ENCODE assay signal across 35 cellular contexts in genomic region chr11:106447631-106448191, GRCh38.
DNase-seq lines count a peak whose midpoint lies in the region; ATAC-seq, FAIRE-seq and TF ChIP-seq lines count a peak whose summit lies in the region.
"Had no signal": no experiment of that assay in that cellular context is flagged by ENCODE, and none has a peak within 500 bp of the region (broad histone marks: within the 10 kb centered on the region; RNA-seq: fewer than 3 reads in every experiment).

No MANE protein-coding gene starts in this region.

- H2BK20ac ChIP-seq in H1 (ENCODE audit: low read length) = no peak overlapping the region

- WGBS in H1 (ENCODE audit: extremely low coverage in 1 of 2, insufficient coverage in 1 of 2, insufficient read length in 1 of 2, insufficient replicate concordance in 2 of 2, low coverage in 1 of 2, low lambda C conversion rate in 2 of 2, missing lambda C conversion rate in 1 of 2), 2 experiments = 68% methylated on average over 5 of the region's 5 CpGs; no CpG with 5 or more reads in 1 of the 2 experiments

- H2BK120ac ChIP-seq in H1 (replicated peaks; ENCODE audit: low read depth, low read length) = no peak overlapping the region

- H2AK5ac ChIP-seq in H1 (ENCODE audit: low read depth, low read length) = no peak overlapping the region

- no peak overlapping the region for H2BK5ac ChIP-seq in H1 (ENCODE audit: low read depth, low read length)

- H4K8ac ChIP-seq in H1 (ENCODE audit: extremely low read depth, insufficient read depth, low read length) = peak overlapping the region; percentile 9; the same call in 1 of the 2 replicates

- TF ChIP-seq EP300 in H1 (IDR thresholded peaks at IDR 0.05; ENCODE audit: borderline replicate concordance in 1 of 2, low read depth in 2 of 2, low read length in 2 of 2) = no peak

- no peak for TF ChIP-seq POLR2A in H1 (IDR thresholded peaks at IDR 0.05; ENCODE audit: control extremely low read depth in 1 of 2, low read depth in 2 of 2, low read length in 2 of 2)

- H3K27me3 ChIP-seq in GM23338 (ENCODE audit: insufficient read depth) (no peaks in the 10 kb centered on the region), H1 (replicated peaks in 1 of 4; ENCODE audit: control insufficient read depth in 3 of 4, extremely low read depth in 1 of 4, insufficient read depth in 3 of 4, low read length in 3 of 4) (no peaks in the 10 kb centered on the region)
- H3K27me3 ChIP-seq: BE2C, body of pancreas, heart right ventricle, MG63, ovary, Peyer's patch had no signal

- no peak overlapping the region for H4K91ac ChIP-seq in H1 (replicated peaks; ENCODE audit: insufficient read length, low read length)

- H3K4me1 ChIP-seq in GM23338 (ENCODE audit: insufficient read depth) (no peaks in the 10 kb centered on the region), H1 (replicated peaks in 1 of 4; ENCODE audit: control insufficient read depth in 3 of 4, insufficient read depth in 4 of 4, low read length in 3 of 4) (no peaks in the 10 kb centered on the region; a peak in 2 of 7 replicates)
- H3K4me1 ChIP-seq: BE2C, body of pancreas, heart right ventricle, Peyer's patch had no signal

- no peak overlapping the region for H3K14ac ChIP-seq in H1 (ENCODE audit: insufficient read length)

- H3K56ac ChIP-seq in H1 (replicated peaks; ENCODE audit: insufficient read length, low read depth, low read length) = no peak overlapping the region

- POLR2A ChIA-PET in H1 (lab: Charles Lee; ENCODE audit: partially characterized antibody) = no interaction called here

- H2AFZ ChIP-seq in GM23338 (0 out of 2 replicates have a peak overlapping the region, but pooled peaks have one; percentile 25), H1 (ENCODE audit: low read length) (0 out of 2 replicates have a peak overlapping the region, but pooled peaks have one; percentile 40)

- no peak for TF ChIP-seq RAD21 in H1 (IDR thresholded peaks at IDR 0.05 in 1 of 2, conservative IDR thresholded peaks at IDR 0.05 in 1 of 2; ENCODE audit: low read depth in 2 of 2, low read length in 2 of 2)

- no peak overlapping the region for H3K9ac ChIP-seq in H1 (replicated peaks in 1 of 4; ENCODE audit: extremely low read depth in 1 of 4, low read depth in 3 of 4, low read length in 3 of 4)

- H3K27ac Mint-ChIP-seq in GM23338 = no peak overlapping the region
- H3K27ac Mint-ChIP-seq: activated CD4-positive, alpha-beta memory T cell treated with anti-CD3 and anti-CD28 coated beads, Interleukin-2, amount 10 ng/mL, durations not matched to agents 7 days and 5 days; CD8-positive, alpha-beta T cell; dendritic cell treated with granulocyte-macrophage colony-stimulating factor and Interleukin-4, amounts not matched to agents 40 ng/mL and 50 ng/mL, for 4 days had no signal

- no peak overlapping the region for H3K4me2 ChIP-seq in GM23338
- no peak overlapping the region for H3K4me2 ChIP-seq in H1 (ENCODE audit: insufficient read depth in 1 of 2, low read depth in 2 of 2, low read length in 2 of 2)

- FAIRE-seq in H1 (lab: Jason Lieb, UNC) = no peak
- FAIRE-seq: A204.1, frontal cortex, small intestine had no signal

- DNase-seq in AG08395 (ENCODE audit: low spot score) = peak; percentile 17
- DNase-seq in GM23338 (ENCODE audit: low spot score) = no peak
- no peak for DNase-seq in H1 (ENCODE audit: low read depth in 1 of 2, low spot score in 2 of 2)
- peak; percentile 62 for DNase-seq in myocyte (ENCODE audit: low read depth)
- DNase-seq in DMS 273 treated with DMSO at 0.1 percent for 48 hours (lab: John Stamatoyannopoulos, UW) = no peak
- DNase-seq: activated CD4-positive, alpha-beta memory T cell treated with anti-CD3 and anti-CD28 coated beads, Interleukin-2, amount 10 ng/mL, durations not matched to agents 7 days and 5 days; activated CD8-positive, alpha-beta memory T cell treated with anti-CD3 and anti-CD28 coated beads, Interleukin-2, amount 50 U/mL, for 4 hours; activated naive CD4-positive, alpha-beta T cell treated with Interleukin-2 at 50 U/mL for 16 hours; BE2C; body of pancreas; CD8-positive, alpha-beta T cell; heart right ventricle; KG1; kidney glomerular epithelial cell; MG63; NCI-H1105 treated with DMSO at 0.1 percent for 48 hours; NCI-H1930; NCI-H526; ovary; Peyer's patch; SHP77; small intestine; stimulated activated CD4-positive, alpha-beta T cell treated with anti-CD3 and anti-CD28 coated beads, Interleukin-1b, Interleukin-23, amount 100 ng/mL, for 48 hours; stimulated activated naive CD8-positive, alpha-beta T cell treated with anti-CD3 and anti-CD28 coated beads, Interleukin-15, Interleukin-2, amounts not matched to agents 100 U/mL and 50 U/mL, for 24 hours had no signal

- no peaks in the 10 kb centered on the region for H3K9me3 Mint-ChIP-seq in GM23338

- H3K36me3 Mint-ChIP-seq in GM23338 (ENCODE audit: low read depth) = no peaks in the 10 kb centered on the region
- H3K36me3 Mint-ChIP-seq: CD8-positive, alpha-beta T cell had no signal

- H3K4ac ChIP-seq in H1 (replicated peaks; ENCODE audit: insufficient read length, low read depth, low read length) = no peak overlapping the region

- H3K79me2 ChIP-seq in GM23338 (replicated peaks; ENCODE audit: insufficient read depth) = no peaks in the 10 kb centered on the region
- no peaks in the 10 kb centered on the region for H3K79me2 ChIP-seq in H1 (ENCODE audit: control insufficient read depth in 1 of 2, insufficient read depth in 2 of 2, low read length in 2 of 2)

- no peak overlapping the region for H4K5ac ChIP-seq in H1 (ENCODE audit: insufficient read length, low read depth, low read length)

- no peaks in the 10 kb centered on the region for H3F3A ChIP-seq in GM23338 (replicated peaks; ENCODE audit: low read depth)

- H3K9me2 ChIP-seq in GM23338 (ENCODE audit: insufficient read depth) = no peaks in the 10 kb centered on the region

- H3K4me3 Mint-ChIP-seq in GM23338 = no peak overlapping the region
- H3K4me3 Mint-ChIP-seq: activated CD4-positive, alpha-beta memory T cell treated with anti-CD3 and anti-CD28 coated beads, Interleukin-2, amount 10 ng/mL, durations not matched to agents 7 days and 5 days; CD8-positive, alpha-beta T cell; central memory CD8-positive, alpha-beta T cell; dendritic cell treated with granulocyte-macrophage colony-stimulating factor and Interleukin-4, amounts not matched to agents 40 ng/mL and 50 ng/mL, for 4 days; nephron had no signal

- no peak overlapping the region for H2BK12ac ChIP-seq in H1 (ENCODE audit: low read depth, low read length)

- H3K27me3 Mint-ChIP-seq in GM23338 (ENCODE audit: insufficient read depth, low read depth, poor library complexity) = no peaks in the 10 kb centered on the region
- H3K27me3 Mint-ChIP-seq: activated CD4-positive, alpha-beta memory T cell treated with anti-CD3 and anti-CD28 coated beads, Interleukin-2, amount 10 ng/mL, durations not matched to agents 7 days and 5 days; central memory CD8-positive, alpha-beta T cell; dendritic cell treated with granulocyte-macrophage colony-stimulating factor and Interleukin-4, amounts not matched to agents 40 ng/mL and 50 ng/mL, for 4 days had no signal

- H2BK15ac ChIP-seq in H1 (ENCODE audit: low read length) = no peak overlapping the region

- H3K79me1 ChIP-seq in H1 (ENCODE audit: low read depth, low read length) = no peaks in the 10 kb centered on the region

- H3K23me2 ChIP-seq in H1 (ENCODE audit: low read depth, low read length) = no peaks in the 10 kb centered on the region

- no peaks in the 10 kb centered on the region for H3K9me3 ChIP-seq in H1 (ENCODE audit: insufficient read depth in 2 of 2, low read depth in 1 of 2, low read length in 1 of 2)
- H3K9me3 ChIP-seq: BE2C, MG63, ovary, Peyer's patch, thoracic aorta had no signal

- no peaks in the 10 kb centered on the region for H3K36me3 ChIP-seq in GM23338 (ENCODE audit: insufficient read depth)
- no peaks in the 10 kb centered on the region for H3K36me3 ChIP-seq in H1 (ENCODE audit: control insufficient read depth in 2 of 4, insufficient read depth in 4 of 4, low read length in 3 of 4)
- H3K36me3 ChIP-seq: BE2C, heart right ventricle, MG63, ovary, Peyer's patch, thoracic aorta had no signal

- peaks cover 8% of the 10 kb centered on the region for H3K4me1 Mint-ChIP-seq in GM23338
- H3K4me1 Mint-ChIP-seq: activated CD4-positive, alpha-beta memory T cell treated with anti-CD3 and anti-CD28 coated beads, Interleukin-2, amount 10 ng/mL, durations not matched to agents 7 days and 5 days; central memory CD8-positive, alpha-beta T cell had no signal

- ATAC-seq in GM23338 = no peak
- no peak for ATAC-seq in HG03196 (IDR thresholded peaks at IDR 0.05; ENCODE audit: unreplicated experiment)
- no peak for ATAC-seq in GM18873 (IDR thresholded peaks at IDR 0.05; ENCODE audit: low FRiP score, unreplicated experiment)
- no peak for ATAC-seq in HG02870 (IDR thresholded peaks at IDR 0.05; ENCODE audit: unreplicated experiment)
- ATAC-seq: body of pancreas; CD8-positive, alpha-beta T cell; esophagus mucosa; heart right ventricle; stimulated activated naive CD8-positive, alpha-beta T cell treated with anti-CD3 and anti-CD28 coated beads, Interleukin-15, Interleukin-2, amounts not matched to agents 100 U/mL and 50 U/mL, for 24 hours had no signal

- CTCF ChIA-PET in H1 (lab: Charles Lee; ENCODE audit: partially characterized antibody) = interaction anchor here (0.7 kb wide), 1 partner anchor 172 kb away, joined by 3 read pairs; no protein-coding TSS in a partner anchor

- TF ChIP-seq CTCF in GM23338 (conservative IDR thresholded peaks at IDR 0.05; ENCODE audit: low read depth in 2 of 2) = no peak
- no peak for TF ChIP-seq CTCF in H1 (IDR thresholded peaks at IDR 0.05; ENCODE audit: control extremely low read depth in 1 of 3, insufficient read depth in 1 of 3, low read depth in 1 of 3, low read length in 3 of 3)

- no peak overlapping the region for H3K27ac ChIP-seq in GM23338 (ENCODE audit: low read depth)
- no peak overlapping the region for H3K27ac ChIP-seq in H1 (ENCODE audit: low read depth, low read length)
- H3K27ac ChIP-seq: body of pancreas, heart right ventricle, HL-60, ovary, Peyer's patch, thoracic aorta had no signal

- no peak overlapping the region for H3K18ac ChIP-seq in H1 (ENCODE audit: extremely low read depth, low read length)

- H3K4me3 ChIP-seq in GM23338 (no peak overlapping the region), H1 (ENCODE audit: extremely low read depth in 1 of 4, insufficient read depth in 2 of 4, low read depth in 3 of 4, low read length in 4 of 4) (no peak overlapping the region)
- H3K4me3 ChIP-seq: body of pancreas, heart right ventricle, MG63, ovary, Peyer's patch, thoracic aorta had no signal

- H4K20me1 ChIP-seq in GM23338 (replicated peaks; ENCODE audit: insufficient read depth) (no peaks in the 10 kb centered on the region), H1 (replicated peaks in 1 of 2; ENCODE audit: control insufficient read depth in 1 of 2, insufficient read depth in 2 of 2, low read length in 2 of 2) (no peaks in the 10 kb centered on the region)

- H3K23ac ChIP-seq in H1 (ENCODE audit: insufficient read length) = no peak overlapping the region

TF ChIP-seq in GM23338, 12 proteins besides CTCF, POLR2A, EP300 and RAD21 (continues in another document):
- no peak for TF ChIP-seq POLR2AphosphoS5 (IDR thresholded peaks at IDR 0.05; ENCODE audit: low read depth)
- no peak for TF ChIP-seq CREB1 (CRISPR knock-in tag; IDR thresholded peaks at IDR 0.05; ENCODE audit: low read depth)

Comparison
In these comparisons a context has a peak if more than half of its experiments do, and no peak if none do; other contexts are left out.
1. DNase-seq: peak in AG08395 (single experiment) and myocyte (single experiment); none in GM23338 (single experiment), H1 (0 of 2) and DMS 273 treated with DMSO at 0.1 percent for 48 hours (single experiment).